Comparison of ENCODE assay signal across 29 cellular contexts in the genomic region with DNA sequence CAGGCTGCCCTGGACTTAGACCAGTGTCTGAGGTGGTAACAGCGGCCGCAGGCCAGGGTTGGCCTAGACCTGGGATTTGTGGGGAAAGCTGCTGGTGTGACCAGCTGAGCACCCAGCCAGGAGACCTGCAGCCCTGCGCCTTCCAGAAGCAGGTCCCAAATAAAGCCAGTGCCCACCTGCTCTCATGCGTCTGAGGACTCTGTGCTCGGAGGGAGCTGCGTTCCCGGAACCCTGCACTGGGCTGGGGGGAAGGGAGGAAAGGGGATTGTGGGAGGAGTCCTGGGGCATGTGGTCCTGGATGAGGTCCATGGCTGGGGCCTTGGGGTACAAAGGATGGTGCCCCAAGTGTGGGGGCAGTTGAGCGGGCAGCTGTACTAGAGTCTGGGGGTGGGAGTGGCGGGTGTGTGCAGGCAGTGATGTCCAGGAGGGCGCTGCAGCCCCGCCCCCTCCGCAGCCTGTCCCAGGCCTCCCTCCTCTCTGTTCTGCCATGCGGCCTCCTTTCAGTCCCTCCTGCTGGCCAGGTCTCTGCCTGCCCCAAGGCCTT. TPM values are rescaled to one million over a fixed set of nuclear protein-coding genes. Genes with fewer than 3 reads are reported as not detected.
"Had no signal": no experiment of that assay in that cellular context is flagged by ENCODE, and none has a peak within 500 bp of the region (broad histone marks: within the 10 kb centered on the region; RNA-seq: fewer than 3 reads in every experiment).

No MANE protein-coding gene starts in this region.

- H3K36me3 ChIP-seq: vagina had no signal

- H3K27me3 ChIP-seq: thyroid gland, vagina had no signal

- H3K9me3 ChIP-seq: esophagus muscularis mucosa, heart right ventricle, left lung, stomach, thyroid gland, upper lobe of left lung, vagina had no signal

- DNase-seq: activated B cell treated with CpG ODN at 0.5 μM for 24 hours; activated CD4-positive, alpha-beta T cell treated with anti-CD3 and anti-CD28 coated beads for 36 hours; activated CD8-positive, alpha-beta memory T cell treated with anti-CD3 and anti-CD28 coated beads, Interleukin-2, amount 10 ng/mL, durations not matched to agents 7 days and 5 days; activated CD8-positive, alpha-beta T cell treated with anti-CD3 and anti-CD28 coated beads, Interleukin-2, amount 10 ng/mL, durations not matched to agents 7 days and 5 days; activated naive CD8-positive, alpha-beta T cell treated with anti-CD3 and anti-CD28 coated beads, Interleukin-2, amount 50 U/mL, for 24 hours; activated T-cell treated with anti-CD3 and anti-CD28 coated beads, Interleukin-2, amount 50 U/mL, for 48 hours; amygdala; central memory CD4-positive, alpha-beta T cell; endodermal cell; foreskin keratinocyte; heart right ventricle; mammary epithelial cell; stimulated activated CD4-positive, alpha-beta T cell treated with anti-CD3 and anti-CD28 coated beads, Interleukin-15, amount 100 ng/mL, for 24 hours; stimulated activated CD4-positive, alpha-beta T cell treated with anti-CD3 and anti-CD28 coated beads, Interleukin-2, amount 100 ng/mL, for 24 hours; stimulated activated naive B cell treated with anti-CD40 and anti-IgM and Interleukin-4, amounts not matched to agents 10 μg/mL and 1 μg/mL and 100 μg/mL, for 72 hours; stomach; T-helper 2 cell; thyroid gland had no signal

- H3K27ac ChIP-seq: esophagus muscularis mucosa, foreskin keratinocyte, heart right ventricle, left lung, stomach, thyroid gland, upper lobe of left lung, vagina had no signal

- H3K4me3 Mint-ChIP-seq: activated B cell treated with CpG ODN at 0.5 μM for 24 hours; activated CD4-positive, alpha-beta T cell treated with anti-CD3 and anti-CD28 coated beads for 36 hours; activated CD8-positive, alpha-beta memory T cell treated with anti-CD3 and anti-CD28 coated beads, Interleukin-2, amount 10 ng/mL, durations not matched to agents 7 days and 5 days; activated CD8-positive, alpha-beta T cell treated with anti-CD3 and anti-CD28 coated beads, Interleukin-2, amount 10 ng/mL, durations not matched to agents 7 days and 5 days; activated naive CD4-positive, alpha-beta T cell treated with anti-CD3 and anti-CD28 coated beads, Interleukin-2, amount 50 U/mL, for 24 hours; activated naive CD8-positive, alpha-beta T cell treated with anti-CD3 and anti-CD28 coated beads, Interleukin-2, amount 50 U/mL, for 24 hours; dendritic cell treated with granulocyte-macrophage colony-stimulating factor and Interleukin-4, amounts not matched to agents 40 ng/mL and 50 ng/mL, for 4 days; endodermal cell; stimulated activated naive B cell treated with anti-CD40 and anti-IgM and Interleukin-4, amounts not matched to agents 10 μg/mL and 1 μg/mL and 100 μg/mL, for 72 hours had no signal

- H3K36me3 Mint-ChIP-seq: activated CD8-positive, alpha-beta memory T cell treated with anti-CD3 and anti-CD28 coated beads, Interleukin-2, amount 10 ng/mL, durations not matched to agents 7 days and 5 days; activated naive CD4-positive, alpha-beta T cell treated with anti-CD3 and anti-CD28 coated beads, Interleukin-2, amount 50 U/mL, for 24 hours had no signal

- H3K4me1 ChIP-seq: foreskin keratinocyte, vagina had no signal

- H3K4me1 Mint-ChIP-seq: activated CD4-positive, alpha-beta T cell treated with anti-CD3 and anti-CD28 coated beads for 36 hours had no signal

- H3K9me3 Mint-ChIP-seq: activated B cell treated with CpG ODN at 0.5 μM for 24 hours; activated naive CD4-positive, alpha-beta T cell treated with anti-CD3 and anti-CD28 coated beads, Interleukin-2, amount 50 U/mL, for 24 hours; activated naive CD8-positive, alpha-beta T cell treated with anti-CD3 and anti-CD28 coated beads, Interleukin-2, amount 50 U/mL, for 24 hours; activated T-helper 2 cell treated with anti-CD3 and anti-CD28 coated beads, Interferon-gamma antibody, Interleukin-2, Interleukin-4, amounts not matched to agents 10 μg/mL and 5 μg/mL and 100 μg/mL, durations not matched to agents 14 hours and 24 hours and 36 hours; dendritic cell treated with granulocyte-macrophage colony-stimulating factor and Interleukin-4, amounts not matched to agents 40 ng/mL and 50 ng/mL, for 4 days; endodermal cell; stimulated activated naive B cell treated with anti-CD40 and anti-IgM and Interleukin-4, amounts not matched to agents 10 μg/mL and 1 μg/mL and 100 μg/mL, for 72 hours had no signal

- ATAC-seq: activated CD4-positive, alpha-beta T cell treated with anti-CD3 and anti-CD28 coated beads for 36 hours; activated CD8-positive, alpha-beta memory T cell treated with anti-CD3 and anti-CD28 coated beads, Interleukin-2, amount 10 ng/mL, durations not matched to agents 7 days and 5 days; activated CD8-positive, alpha-beta T cell treated with anti-CD3 and anti-CD28 coated beads, Interleukin-2, amount 10 ng/mL, durations not matched to agents 7 days and 5 days; activated naive CD8-positive, alpha-beta T cell treated with anti-CD3 and anti-CD28 coated beads, Interleukin-2, amount 50 U/mL, for 24 hours; foreskin keratinocyte; left lung; stimulated activated naive B cell treated with anti-CD40 and anti-IgM and Interleukin-4, amounts not matched to agents 10 μg/mL and 1 μg/mL and 100 μg/mL, for 72 hours had no signal

- H3K4me3 ChIP-seq: esophagus muscularis mucosa, heart right ventricle, left lung, stomach, thyroid gland, upper lobe of left lung, vagina had no signal

- H3K27ac Mint-ChIP-seq: activated B cell treated with CpG ODN at 0.5 μM for 24 hours; activated CD4-positive, alpha-beta T cell treated with anti-CD3 and anti-CD28 coated beads for 36 hours; activated CD8-positive, alpha-beta memory T cell treated with anti-CD3 and anti-CD28 coated beads, Interleukin-2, amount 10 ng/mL, durations not matched to agents 7 days and 5 days; activated CD8-positive, alpha-beta T cell treated with anti-CD3 and anti-CD28 coated beads, Interleukin-2, amount 10 ng/mL, durations not matched to agents 7 days and 5 days; activated naive CD4-positive, alpha-beta T cell treated with anti-CD3 and anti-CD28 coated beads, Interleukin-2, amount 50 U/mL, for 24 hours; activated naive CD8-positive, alpha-beta T cell treated with anti-CD3 and anti-CD28 coated beads, Interleukin-2, amount 50 U/mL, for 24 hours; activated T-helper 2 cell treated with anti-CD3 and anti-CD28 coated beads, Interferon-gamma antibody, Interleukin-2, Interleukin-4, amounts not matched to agents 10 μg/mL and 5 μg/mL and 100 μg/mL, durations not matched to agents 14 hours and 24 hours and 36 hours; dendritic cell treated with granulocyte-macrophage colony-stimulating factor and Interleukin-4, amounts not matched to agents 40 ng/mL and 50 ng/mL, for 4 days; endodermal cell; progenitor cell of endocrine pancreas; stimulated activated naive B cell treated with anti-CD40 and anti-IgM and Interleukin-4, amounts not matched to agents 10 μg/mL and 1 μg/mL and 100 μg/mL, for 72 hours had no signal

RNA-seq across cellular contexts. Expression of a gene that starts 1.8 kb away (rescaled TPM):
- total RNA-seq: activated B cell treated with CpG ODN at 0.5 μM for 24 hours; activated CD4-positive, alpha-beta T cell treated with anti-CD3 and anti-CD28 coated beads for 36 hours; activated CD8-positive, alpha-beta memory T cell treated with anti-CD3 and anti-CD28 coated beads, Interleukin-2, amount 10 ng/mL, durations not matched to agents 7 days and 5 days; activated CD8-positive, alpha-beta T cell treated with anti-CD3 and anti-CD28 coated beads, Interleukin-2, amount 10 ng/mL, durations not matched to agents 7 days and 5 days; activated T-helper 2 cell treated with anti-CD3 and anti-CD28 coated beads, Interferon-gamma antibody, Interleukin-2, Interleukin-4, amounts not matched to agents 10 μg/mL and 5 μg/mL and 100 μg/mL, durations not matched to agents 14 hours and 24 hours and 36 hours; esophagus muscularis mucosa; foreskin keratinocyte; kidney epithelial cell; osteocyte; renal cortical epithelial cell; vagina had no signal
